29 cellular contexts compared by ENCODE assay signal in genomic region chr13:112905086-112905485, GRCh38.
DNase-seq lines count a peak whose midpoint lies in the region; ATAC-seq, FAIRE-seq and TF ChIP-seq lines count a peak whose summit lies in the region.
"Had no signal": no experiment of that assay in that cellular context is flagged by ENCODE, and none has a peak within 500 bp of the region (broad histone marks: within the 10 kb centered on the region; RNA-seq: fewer than 3 reads in every experiment).

No MANE protein-coding gene starts in this region.

- intact Hi-C loops in natural killer cell (cut with micrococcal nuclease), result no loop called here

- peaks cover 0 to 4% of the 10 kb centered on the region in 2 donors for H3K27me3 Mint-ChIP-seq in natural killer cell treated with Interleukin-12 subunit alpha and Interleukin-12 subunit beta and Interleukin-15 and Interleukin-18, amount 100 ng/mL, for 72 hours
- H3K27me3 Mint-ChIP-seq in natural killer cell (ENCODE audit: low read depth in 2 of 2), result no peaks in the 10 kb centered on the region
- H3K27me3 Mint-ChIP-seq in endothelial cell (ENCODE audit: unreplicated experiment), result peaks cover 3% of the 10 kb centered on the region

- no peak overlapping the region for H3K4me3 Mint-ChIP-seq in natural killer cell treated with Interleukin-12 subunit alpha and Interleukin-12 subunit beta and Interleukin-15 and Interleukin-18, amount 100 ng/mL, for 72 hours
- H3K4me3 Mint-ChIP-seq in natural killer cell, result no peak overlapping the region
- H3K4me3 Mint-ChIP-seq in endothelial cell (ENCODE audit: unreplicated experiment), result peak overlapping the region; percentile 12
- H3K4me3 Mint-ChIP-seq: CD4-positive, alpha-beta memory T cell; HFFc6 had no signal

- peak; percentile 65 for FAIRE-seq in urothelium cell line (lab: Jason Lieb, UNC)
- FAIRE-seq: A204.1, GM12892, HTR-8/SVneo had no signal

- peak overlapping the region; percentile 72 for H3K27ac ChIP-seq in VCaP
- H3K27ac ChIP-seq: BLaER1, KMS-11, PC-9, SJCRH30 had no signal

- no peaks in the 10 kb centered on the region for H3K36me3 Mint-ChIP-seq in natural killer cell treated with Interleukin-12 subunit alpha and Interleukin-12 subunit beta and Interleukin-15 and Interleukin-18, amount 100 ng/mL, for 72 hours
- no peaks in the 10 kb centered on the region for H3K36me3 Mint-ChIP-seq in natural killer cell
- peaks cover 34% of the 10 kb centered on the region for H3K36me3 Mint-ChIP-seq in endothelial cell (ENCODE audit: low read depth, unreplicated experiment)
- H3K36me3 Mint-ChIP-seq: CD4-positive, alpha-beta memory T cell had no signal

- no peak for ATAC-seq in natural killer cell treated with Interleukin-12 subunit alpha and Interleukin-12 subunit beta and Interleukin-15 and Interleukin-18, amount 100 ng/mL, for 72 hours
- no peak for ATAC-seq in natural killer cell
- ATAC-seq: Right ventricle myocardium inferior, SK-N-SH treated with all-trans-retinoic acid at 6 μM for 48 hours had no signal

- DNase-seq in natural killer cell treated with Interleukin-12 subunit alpha and Interleukin-12 subunit beta and Interleukin-15 and Interleukin-18, amount 100 ng/mL, for 72 hours (ENCODE audit: low spot score), result peak; percentile 12
- DNase-seq in natural killer cell, result no peak
- DNase-seq in endothelial cell (ENCODE audit: low spot score), result no peak
- no peak for DNase-seq in urothelium cell line (ENCODE audit: low spot score)
- DNase-seq in COR-L47 (lab: John Stamatoyannopoulos, UW), result no peak
- no peak for DNase-seq in ureter (ENCODE audit: low spot score)
- no peak for DNase-seq in activated naive CD4-positive, alpha-beta T cell treated with anti-CD3 and anti-CD28 coated beads, Interleukin-2, amount 50 U/mL, for 16 hours
- DNase-seq: Caco-2; CD4-positive, alpha-beta memory T cell; DMS79 treated with DMSO at 0.1 percent for 48 hours; H7; HFFc6; MM.1S; NCI-H1694; NCI-H2081; NCI-H2171; NCI-H226; NCI-H510A treated with DMSO at 0.1 percent for 48 hours; NK-92 treated with Interleukin-12 subunit alpha and Interleukin-12 subunit beta, amount 100 ng/mL, for 24 hours; PC-9; SJCRH30 had no signal

- H3K9me3 Mint-ChIP-seq in natural killer cell treated with Interleukin-12 subunit alpha and Interleukin-12 subunit beta and Interleukin-15 and Interleukin-18, amount 100 ng/mL, for 72 hours, result peaks cover 3% of the 10 kb centered on the region
- H3K9me3 Mint-ChIP-seq in natural killer cell (no peaks in the 10 kb centered on the region), endothelial cell (ENCODE audit: unreplicated experiment) (peaks cover 3% of the 10 kb centered on the region)

- H3K4me1 Mint-ChIP-seq in natural killer cell treated with Interleukin-12 subunit alpha and Interleukin-12 subunit beta and Interleukin-15 and Interleukin-18, amount 100 ng/mL, for 72 hours (ENCODE audit: low read depth in 2 of 2), result no peaks in the 10 kb centered on the region
- H3K4me1 Mint-ChIP-seq in natural killer cell (no peaks in the 10 kb centered on the region), endothelial cell (ENCODE audit: unreplicated experiment) (no peaks in the 10 kb centered on the region)
- H3K4me1 Mint-ChIP-seq: CD4-positive, alpha-beta memory T cell had no signal

- no peak for TF ChIP-seq CTCF in natural killer cell (IDR thresholded peaks at IDR 0.05)
- TF ChIP-seq CTCF in VCaP (conservative IDR thresholded peaks at IDR 0.05), result no peak
- TF ChIP-seq CTCF in endothelial cell (IDR thresholded peaks at IDR 0.05; ENCODE audit: unreplicated experiment), result no peak

- H3K27ac Mint-ChIP-seq in natural killer cell treated with Interleukin-12 subunit alpha and Interleukin-12 subunit beta and Interleukin-15 and Interleukin-18, amount 100 ng/mL, for 72 hours, result no peak overlapping the region
- H3K27ac Mint-ChIP-seq in natural killer cell, result no peak overlapping the region
- no peak overlapping the region for H3K27ac Mint-ChIP-seq in endothelial cell (ENCODE audit: unreplicated experiment)
- H3K27ac Mint-ChIP-seq: CD4-positive, alpha-beta memory T cell; HFFc6 had no signal
